ENCODE assay signal across 32 cellular contexts in the genomic region with DNA sequence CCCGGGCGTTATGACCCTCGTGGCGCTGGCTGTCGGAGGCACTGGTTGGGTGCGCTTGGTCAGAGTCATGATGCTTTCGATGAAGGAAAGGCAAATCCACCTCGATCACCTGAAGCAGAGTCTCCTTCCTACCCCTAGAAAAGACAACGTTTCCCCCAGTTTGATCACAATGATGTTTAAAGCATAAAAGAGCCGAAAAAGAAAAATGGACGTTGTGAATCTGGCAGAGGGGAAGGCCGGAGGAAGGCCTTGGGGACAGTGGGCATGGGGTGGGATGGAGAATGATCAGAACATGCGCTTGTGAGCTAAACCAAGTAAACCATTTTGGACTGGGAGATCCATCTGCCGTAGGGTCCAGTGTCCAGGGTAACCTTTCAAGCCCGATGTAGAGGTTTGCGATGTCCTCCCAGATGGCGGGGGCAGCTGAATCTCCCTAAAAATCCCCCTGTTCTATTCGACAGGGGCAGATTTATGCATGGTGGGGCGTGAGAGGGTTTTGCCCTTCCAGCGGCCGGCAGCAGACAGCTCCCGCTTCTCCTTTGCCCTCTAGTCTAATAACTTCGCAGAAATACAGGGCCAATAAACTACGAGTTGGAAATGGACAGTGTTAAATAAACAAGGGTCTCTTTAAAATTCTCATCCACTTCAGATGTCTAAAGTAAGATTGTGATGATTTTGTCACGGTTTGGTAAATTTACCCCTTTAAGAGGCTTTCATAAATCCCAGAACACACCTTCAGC. TPM values are rescaled to one million over a fixed set of nuclear protein-coding genes. Genes with fewer than 3 reads are reported as not detected.
DNase-seq lines count a peak whose midpoint lies in the region; ATAC-seq and TF ChIP-seq lines count a peak whose summit lies in the region.
"Had no signal": no experiment of that assay in that cellular context is flagged by ENCODE, and none has a peak within 500 bp of the region (broad histone marks: within the 10 kb centered on the region; RNA-seq: fewer than 3 reads in every experiment).

No MANE protein-coding gene starts in this region.

- H4K8ac ChIP-seq in neuronal stem cell (ENCODE audit: low read depth, low read length) = no peak overlapping the region

- H3K79me2 ChIP-seq in SK-N-SH (ENCODE audit: insufficient read depth) = no peaks in the 10 kb centered on the region

- 12% methylated on average over 23 of the region's 25 CpGs for WGBS in SK-N-SH (ENCODE audit: low lambda C conversion rate)
- WGBS in neuronal stem cell (ENCODE audit: extremely low coverage in 2 of 2, insufficient read length in 2 of 2, insufficient replicate concordance in 1 of 2), 2 donors = no CpG with 5 or more reads among the region's 25 CpGs
- 6 to 14% (median 6%) methylated on average over 15 to 25 of the region's 25 CpGs for WGBS in adrenal gland, 4 donors

- H3K36me3 Mint-ChIP-seq in IgD-negative memory B cell (no peaks in the 10 kb centered on the region), endothelial cell (ENCODE audit: low read depth, unreplicated experiment) (peaks cover 4% of the 10 kb centered on the region)

- CTCF ChIA-PET in SK-N-SH (lab: Yijun Ruan, JAX) = interaction anchor here (0.6 to 1.0 kb wide), 2 partner anchors 9 to 40 kb away, joined by 3 to 4 read pairs; no protein-coding TSS in a partner anchor

- intact Hi-C loops in adrenal gland (cut with DNase I) = no loop called here

- no peak overlapping the region for H2BK5ac ChIP-seq in neuronal stem cell (ENCODE audit: low read length)

- H2BK12ac ChIP-seq in neuronal stem cell (ENCODE audit: low read length) = peak overlapping the region; percentile 82

- ATAC-seq in SK-N-SH treated with all-trans-retinoic acid at 6 μM for 48 hours = no peak

- H3K23ac ChIP-seq in neuronal stem cell (ENCODE audit: low read depth, low read length, poor library complexity) = no peak overlapping the region

- TF ChIP-seq RAD21 in SK-N-SH (IDR thresholded peaks at IDR 0.05; ENCODE audit: low read length) = no peak

- no peaks in the 10 kb centered on the region for H3F3A ChIP-seq in SK-N-SH (replicated peaks; ENCODE audit: insufficient read depth)

- H3K27ac Mint-ChIP-seq in IgD-negative memory B cell (peak overlapping the region in 2 of 3 donors; percentile 19 to 36), endothelial cell (ENCODE audit: unreplicated experiment) (no peak overlapping the region)

- peaks cover 0 to 4% (median 2%) of the 10 kb centered on the region in 3 donors for H3K9me3 Mint-ChIP-seq in IgD-negative memory B cell
- H3K9me3 Mint-ChIP-seq in endothelial cell (ENCODE audit: unreplicated experiment) = no peaks in the 10 kb centered on the region
- H3K9me3 Mint-ChIP-seq: central memory CD8-positive, alpha-beta T cell had no signal

- no peak overlapping the region for H3K4me3 Mint-ChIP-seq in IgD-negative memory B cell
- no peak overlapping the region for H3K4me3 Mint-ChIP-seq in endothelial cell (ENCODE audit: unreplicated experiment)
- H3K4me3 Mint-ChIP-seq: central memory CD8-positive, alpha-beta T cell had no signal

- H3K9me3 ChIP-seq in SK-N-SH = no peaks in the 10 kb centered on the region
- no peaks in the 10 kb centered on the region for H3K9me3 ChIP-seq in neuronal stem cell (replicated peaks in 1 of 2; ENCODE audit: control insufficient read depth in 2 of 2, insufficient read depth in 1 of 2, low read depth in 1 of 2, low read length in 2 of 2)
- no peaks in the 10 kb centered on the region for H3K9me3 ChIP-seq in adrenal gland (replicated peaks in 1 of 3)
- H3K9me3 ChIP-seq: ascending aorta, right atrium auricular region had no signal

- no peak overlapping the region for H4K91ac ChIP-seq in neuronal stem cell (ENCODE audit: low read depth, low read length, poor library complexity)

- DNase-seq in SK-N-SH = no peak
- peak; percentile 9 for DNase-seq in endothelial cell (ENCODE audit: low spot score)
- DNase-seq in neuronal stem cell (ENCODE audit: low spot score) = no peak
- DNase-seq in Kasumi-1 (lab: John Stamatoyannopoulos, UW) = no peak
- DNase-seq in glomerular visceral epithelial cell (ENCODE audit: extremely low spot score) = no peak
- DNase-seq in adrenal gland = no peak
- DNase-seq: activated CD4-positive, CD25-positive, alpha-beta regulatory T cell; activated naive CD4-positive, alpha-beta T cell treated with Interleukin-2 at 50 U/mL for 16 hours; activated T-cell treated with anti-CD3 and anti-CD28 coated beads, Interleukin-2, amount 50 U/mL, for 48 hours; AML-193; DMS79; NCI-H1417 treated with DMSO at 0.1 percent for 48 hours; NCI-H2107; NCI-H446 treated with DMSO at 0.1 percent for 48 hours; stomach; T1000; trophoblast cell had no signal

- no peaks in the 10 kb centered on the region for H3K79me1 ChIP-seq in neuronal stem cell (ENCODE audit: low read depth, low read length)

- no peaks in the 10 kb centered on the region for H3K36me3 ChIP-seq in SK-N-SH (replicated peaks in 1 of 2; ENCODE audit: control insufficient read depth in 1 of 2, insufficient read depth in 2 of 2, low read length in 1 of 2)
- peaks cover 0 to under 1% of the 10 kb centered on the region in 2 donors for H3K36me3 ChIP-seq in neuronal stem cell (replicated peaks in 1 of 2; ENCODE audit: control insufficient read depth in 2 of 2, insufficient read depth in 2 of 2, low read length in 2 of 2)
- no peaks in the 10 kb centered on the region for H3K36me3 ChIP-seq in adrenal gland (replicated peaks in 1 of 2)
- H3K36me3 ChIP-seq: ascending aorta, right atrium auricular region, stomach had no signal

- H2BK120ac ChIP-seq in neuronal stem cell (ENCODE audit: low read depth, low read length) = peak overlapping the region; percentile 97

- no peak for TF ChIP-seq EP300 in SK-N-SH (IDR thresholded peaks at IDR 0.05; ENCODE audit: borderline replicate concordance in 1 of 2, low read depth in 1 of 2, low read length in 1 of 2)

- H3K4me3 ChIP-seq in SK-N-SH (ENCODE audit: low read depth in 2 of 2, low read length in 1 of 2) (no peak overlapping the region), neuronal stem cell (ENCODE audit: low read length in 2 of 2) (no peak overlapping the region), adrenal gland (no peak overlapping the region)
- H3K4me3 ChIP-seq: ascending aorta, right atrium auricular region, stomach had no signal

- no peak for TF ChIP-seq CTCF in SK-N-SH (IDR thresholded peaks at IDR 0.05)
- no peak for TF ChIP-seq CTCF in endothelial cell (IDR thresholded peaks at IDR 0.05; ENCODE audit: unreplicated experiment)
- TF ChIP-seq CTCF in adrenal gland (IDR thresholded peaks at IDR 0.05) = no peak

- H3K14ac ChIP-seq in neuronal stem cell (ENCODE audit: low read length) = no peak overlapping the region

- POLR2A ChIA-PET in SK-N-SH (lab: Yijun Ruan, JAX) = no interaction called here

- H3K27me3 Mint-ChIP-seq in IgD-negative memory B cell (peaks cover 57% of the 10 kb centered on the region), endothelial cell (ENCODE audit: unreplicated experiment) (peaks cover 36% of the 10 kb centered on the region)

- H3K4me1 Mint-ChIP-seq in IgD-negative memory B cell (peaks cover 4 to 9% (median 4%) of the 10 kb centered on the region in 3 donors), endothelial cell (ENCODE audit: unreplicated experiment) (peaks cover 32% of the 10 kb centered on the region)

- H3K4me1 ChIP-seq in SK-N-SH (ENCODE audit: control insufficient read depth in 1 of 2, insufficient read depth in 2 of 2, low read depth in 1 of 2, low read length in 1 of 2) (no peaks in the 10 kb centered on the region), neuronal stem cell (ENCODE audit: control insufficient read depth in 2 of 2, insufficient read depth in 1 of 2, low read depth in 1 of 2, low read length in 2 of 2) (peaks cover 0 to 18% of the 10 kb centered on the region in 2 donors), adrenal gland (replicated peaks in 1 of 2) (no peaks in the 10 kb centered on the region)

- H2AK5ac ChIP-seq in neuronal stem cell (ENCODE audit: low read depth, low read length) = no peak overlapping the region

- no peak for TF ChIP-seq POLR2A in adrenal gland (IDR thresholded peaks at IDR 0.05)

- no peak overlapping the region for H2AFZ ChIP-seq in SK-N-SH (ENCODE audit: low read depth)
- H2AFZ ChIP-seq in neuronal stem cell (ENCODE audit: low read length) = no peak overlapping the region

- no peaks in the 10 kb centered on the region for H3K9me2 ChIP-seq in SK-N-SH

- no peak overlapping the region for H3K9ac ChIP-seq in SK-N-SH
- H3K9ac ChIP-seq in neuronal stem cell (ENCODE audit: low read depth, low read length, poor library complexity) = no peak overlapping the region

- H3K18ac ChIP-seq in neuronal stem cell (ENCODE audit: low read length) = peak overlapping the region; percentile 86

- H3K27ac ChIP-seq in SK-N-SH (ENCODE audit: low read depth in 2 of 2, low read length in 1 of 2) (no peak overlapping the region), neuronal stem cell (replicated peaks; ENCODE audit: low read length) (no peak overlapping the region), adrenal gland (no peak overlapping the region)
- H3K27ac ChIP-seq: 22Rv1, ascending aorta, right atrium auricular region, RWPE1, stomach had no signal

- H3K4me2 ChIP-seq in SK-N-SH (no peak overlapping the region), neuronal stem cell (ENCODE audit: insufficient read depth, low read length, poor library complexity, severe bottlenecking) (peak overlapping the region; percentile 48)

- H3K27me3 ChIP-seq in SK-N-SH (ENCODE audit: insufficient read depth) (peaks cover 93% of the 10 kb centered on the region), neuronal stem cell (ENCODE audit: control insufficient read depth in 3 of 3, insufficient read depth in 3 of 3, low read depth in 1 of 3, low read length in 3 of 3) (peaks cover 6 to 100% (median 15%) of the 10 kb centered on the region in 3 experiments), adrenal gland (peaks cover 87% of the 10 kb centered on the region)

- no peak overlapping the region for H3K4ac ChIP-seq in neuronal stem cell (ENCODE audit: low read length)

- H2BK15ac ChIP-seq in neuronal stem cell (ENCODE audit: low read length) = peak overlapping the region; percentile 45

- H4K20me1 ChIP-seq in SK-N-SH (ENCODE audit: insufficient read depth) = no peaks in the 10 kb centered on the region

TF ChIP-seq in SK-N-SH, 30 proteins besides CTCF, POLR2A, EP300 and RAD21 (continues in another document):
- TF ChIP-seq GABPA (IDR thresholded peaks at IDR 0.05; ENCODE audit: low read depth) (no peak), EZH2phosphoT487 (IDR thresholded peaks at IDR 0.05; ENCODE audit: borderline replicate concordance, low read depth) (peak; percentile 67; the same call in 1 of the 2 replicates)

TF ChIP-seq in SK-N-SH treated with all-trans-retinoic acid at 6 μM for 48 hours, 23 proteins besides CTCF, POLR2A, EP300 and RAD21 (continues in another document):
- no peak for TF ChIP-seq GLIS3 (CRISPR knock-in tag; IDR thresholded peaks at IDR 0.05)
- no peak for TF ChIP-seq SNAI2 (CRISPR knock-in tag; IDR thresholded peaks at IDR 0.05)
- TF ChIP-seq PPARA (CRISPR knock-in tag; IDR thresholded peaks at IDR 0.05; ENCODE audit: borderline replicate concordance) = no peak

RNA-seq across cellular contexts. Expression of a gene that starts 2.3 kb away (rescaled TPM):
- not detected in 2 replicates for polyA plus RNA-seq in SK-N-SH (2012; rRNA removed)
- polyA plus RNA-seq in SK-N-SH (2012; cell fraction: cytosol; rRNA removed) = not detected in 2 replicates
- not detected in 2 replicates for polyA plus RNA-seq in SK-N-SH (2012; cell fraction: nucleus; rRNA removed)
- polyA plus RNA-seq in IgD-negative memory B cell = not detected
- 12.0 TPM for total RNA-seq in endothelial cell (ENCODE audit: unreplicated experiment)
- 271 TPM for polyA plus RNA-seq in neuronal stem cell (2013, experiment 1 of 2)
- 277 TPM for polyA plus RNA-seq in neuronal stem cell (2013, experiment 2 of 2)
- total RNA-seq in adrenal gland = not detected
- not detected for polyA plus RNA-seq in adrenal gland
- total RNA-seq: activated CD8-positive, alpha-beta memory T cell treated with anti-CD3 and anti-CD28 coated beads for 36 hours; ascending aorta; dermis microvascular lymphatic vessel endothelial cell; epithelial cell of proximal tubule; fibroblast of villous mesenchyme; lung microvascular endothelial cell; M059J; omental fat pad; right atrium auricular region; stomach had no signal
- polyA plus RNA-seq: keratinocyte, stomach had no signal
